In genomic region chr15:67063689-67064606, GRCh38 we compare ENCODE assay signal across 1 cellular context.
A peak's percentile ranks its signal among the peaks of the same experiment; 100 is the strongest.
TF ChIP-seq lines count a peak whose summit lies in the region.

No MANE protein-coding gene starts in this region.

TF ChIP-seq in HEK293, 187 proteins besides CTCF, POLR2A, EP300 and RAD21 (continued from another document and continues in another):
- TF ChIP-seq PRDM6 (tag by site-specific recombination; IDR thresholded peaks at IDR 0.05), result peak; percentile 94
- peak; percentile 85 for TF ChIP-seq ZNF362 (tag by site-specific recombination; IDR thresholded peaks at IDR 0.05)
- 0 out of 2 replicates have a peak, but pooled peaks have one; percentile 18 for TF ChIP-seq ZNF785 (tag by site-specific recombination; IDR thresholded peaks at IDR 0.05)
- TF ChIP-seq ZNF610 (tag by site-specific recombination; IDR thresholded peaks at IDR 0.05; ENCODE audit: borderline replicate concordance), result peak; percentile 61; the same call in 1 of the 2 replicates
- peak; percentile 98 for TF ChIP-seq ZXDB (tag by site-specific recombination; IDR thresholded peaks at IDR 0.05)
- peak; percentile 67; the same call in 1 of the 2 replicates for TF ChIP-seq ZNF660 (tag by site-specific recombination; IDR thresholded peaks at IDR 0.05)
- no peak; the same call in 1 of the 2 replicates for TF ChIP-seq SCRT1 (tag by site-specific recombination; IDR thresholded peaks at IDR 0.05; ENCODE audit: borderline replicate concordance)
- peak; percentile 87 for TF ChIP-seq ZNF639 (tag by site-specific recombination; IDR thresholded peaks at IDR 0.05)
- TF ChIP-seq ZNF394 (tag by site-specific recombination; IDR thresholded peaks at IDR 0.05; ENCODE audit: borderline replicate concordance), result peak; percentile 52
- no peak for TF ChIP-seq ZNF544 (tag by site-specific recombination; IDR thresholded peaks at IDR 0.05)
- peak; percentile 98 for TF ChIP-seq ZBTB17 (tag by site-specific recombination; IDR thresholded peaks at IDR 0.05)
- TF ChIP-seq KLF17 (tag by site-specific recombination; IDR thresholded peaks at IDR 0.05), result peak; percentile 54
- 0 out of 2 replicates have a peak, but pooled peaks have one; percentile 19 for TF ChIP-seq ZNF19 (tag by site-specific recombination; IDR thresholded peaks at IDR 0.05; ENCODE audit: low read depth)
- TF ChIP-seq IKZF3 (tag by site-specific recombination; IDR thresholded peaks at IDR 0.05), result peak; percentile 72; the same call in 1 of the 2 replicates
- peak; percentile 79 for TF ChIP-seq WT1 (tag by site-specific recombination; IDR thresholded peaks at IDR 0.05)
- TF ChIP-seq INSM2 (tag by site-specific recombination; IDR thresholded peaks at IDR 0.05), result peak; percentile 98
- TF ChIP-seq ZNF548 (tag by site-specific recombination; IDR thresholded peaks at IDR 0.05), result no peak
- peak; percentile 57; the same call in 1 of the 2 replicates for TF ChIP-seq ZNF18 (tag by site-specific recombination; IDR thresholded peaks at IDR 0.05)
- peak; percentile 73 for TF ChIP-seq ZNF692 (tag by site-specific recombination; IDR thresholded peaks at IDR 0.05)
- peak; percentile 89 for TF ChIP-seq PRDM10 (tag by site-specific recombination; IDR thresholded peaks at IDR 0.05)
- peak; percentile 74; the same call in 1 of the 2 replicates for TF ChIP-seq KLF16 (tag by site-specific recombination; IDR thresholded peaks at IDR 0.05)
- TF ChIP-seq RBAK (tag by site-specific recombination; IDR thresholded peaks at IDR 0.05), result no peak
- TF ChIP-seq ZBTB44 (tag by site-specific recombination; IDR thresholded peaks at IDR 0.05), result peak; percentile 90
- peak; percentile 86 for TF ChIP-seq ZSCAN16 (tag by site-specific recombination; IDR thresholded peaks at IDR 0.05)
- TF ChIP-seq BCL11A (tag by site-specific recombination; IDR thresholded peaks at IDR 0.05; ENCODE audit: low read depth), result peak; percentile 18; the same call in 1 of the 2 replicates
- peak; percentile 85 for TF ChIP-seq GLIS2 (tag by site-specific recombination; IDR thresholded peaks at IDR 0.05)
- peak; percentile 7; the same call in 1 of the 2 replicates for TF ChIP-seq ZSCAN4 (tag by site-specific recombination; IDR thresholded peaks at IDR 0.05)
- TF ChIP-seq ZNF629 (tag by site-specific recombination; IDR thresholded peaks at IDR 0.05), result peak; percentile 95
- peak; percentile 55 for TF ChIP-seq ZBTB10 (tag by site-specific recombination; IDR thresholded peaks at IDR 0.05)
- TF ChIP-seq ZNF423 (tag by site-specific recombination; IDR thresholded peaks at IDR 0.05), result peak; percentile 84
- TF ChIP-seq ZBTB21 (tag by site-specific recombination; IDR thresholded peaks at IDR 0.05), result peak; percentile 76
- peak; percentile 89 for TF ChIP-seq KLF8 (tag by site-specific recombination; IDR thresholded peaks at IDR 0.05)
- 0 out of 2 replicates have a peak, but pooled peaks have one; percentile 43 for TF ChIP-seq GLI4 (tag by site-specific recombination; IDR thresholded peaks at IDR 0.05)
